Comparison of ENCODE assay signal across 10 cellular contexts in the genomic region with DNA sequence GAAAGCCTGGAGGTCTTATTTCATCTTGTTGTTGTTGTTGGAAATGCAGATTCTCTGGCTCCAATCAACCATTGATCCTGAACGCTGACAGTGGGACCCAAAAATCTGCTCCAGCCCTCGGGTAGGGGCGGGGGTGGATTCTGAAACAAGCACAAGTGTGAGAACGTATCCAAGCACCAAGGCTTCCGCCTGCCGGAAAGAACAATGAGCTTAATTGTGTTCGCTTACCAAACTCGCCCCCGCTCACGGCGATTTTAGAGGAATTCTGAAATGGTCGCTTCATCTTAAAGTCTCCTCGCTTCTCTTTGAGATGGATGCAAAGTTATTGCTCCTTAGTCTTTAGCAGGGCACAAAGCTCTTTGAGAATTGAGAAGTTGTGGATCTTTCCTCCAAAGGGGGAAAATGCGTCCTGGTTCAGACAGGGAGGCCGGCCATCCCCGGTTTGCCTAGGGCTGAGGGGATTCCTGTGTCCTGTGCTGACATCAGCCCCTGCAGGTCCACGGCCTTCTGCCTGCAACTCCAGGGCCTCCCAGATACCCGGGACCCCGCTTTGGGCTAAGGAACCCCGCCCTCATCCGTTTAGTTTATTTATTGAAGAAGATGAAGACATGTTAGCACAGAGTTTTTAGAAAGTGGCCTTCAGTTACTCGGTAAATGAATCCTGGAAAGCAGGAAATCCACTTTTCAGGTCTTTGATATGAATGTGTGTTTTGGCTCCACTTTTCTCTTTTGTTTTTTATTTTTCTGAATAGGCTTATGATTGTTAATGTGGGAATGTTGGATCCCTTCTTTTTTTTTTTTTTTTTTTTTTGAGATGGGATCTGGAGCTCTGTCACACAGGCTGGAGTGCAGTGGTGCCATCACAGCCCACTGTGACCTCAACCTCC.
A peak's percentile ranks its signal among the peaks of the same experiment; 100 is the strongest.
DNase-seq lines count a peak whose midpoint lies in the region; ATAC-seq and TF ChIP-seq lines count a peak whose summit lies in the region.
"Had no signal": no experiment of that assay in that cellular context is flagged by ENCODE, and none has a peak within 500 bp of the region (broad histone marks: within the 10 kb centered on the region; RNA-seq: fewer than 3 reads in every experiment).

No MANE protein-coding gene starts in this region.

- no peak overlapping the region for H3K4me3 Mint-ChIP-seq in WTC11
- H3K4me3 Mint-ChIP-seq in CD4-positive, alpha-beta memory T cell = peak overlapping the region in 1 of 8 donors; percentile 10
- H3K4me3 Mint-ChIP-seq: activated T-helper 1 cell treated with anti-CD3 and anti-CD28 coated beads, Interleukin-12 subunit alpha, Interleukin-12 subunit beta, Interleukin-2, Interleukin-4 antibody, amounts not matched to agents 30 ng/mL and 10 ng/mL and 1 ng/mL, durations not matched to agents 14 hours and 24 hours and 36 hours had no signal

- peaks cover 17% of the 10 kb centered on the region for H3K36me3 Mint-ChIP-seq in WTC11
- H3K36me3 Mint-ChIP-seq in CD4-positive, alpha-beta memory T cell = peaks cover 0 to 3% of the 10 kb centered on the region in 2 donors

- POLR2A ChIA-PET in WTC11 (lab: Charles Lee) (interaction anchor here (0.7 kb wide), 1 partner anchor 9 kb away, joined by 3 read pairs; no protein-coding TSS in a partner anchor), RWPE1 (lab: Yijun Ruan, JAX; ENCODE audit: low non-redundant PET) (no interaction called here)
- POLR2A ChIA-PET in CD4-positive, alpha-beta memory T cell (lab: Charles Lee; ENCODE audit: partially characterized antibody) = no interaction called here

- H3K27ac Mint-ChIP-seq in WTC11 = peak overlapping the region; percentile 72
- no peak overlapping the region for H3K27ac Mint-ChIP-seq in CD4-positive, alpha-beta memory T cell
- H3K27ac Mint-ChIP-seq: activated T-helper 1 cell treated with anti-CD3 and anti-CD28 coated beads, Interleukin-12 subunit alpha, Interleukin-12 subunit beta, Interleukin-2, Interleukin-4 antibody, amounts not matched to agents 30 ng/mL and 10 ng/mL and 1 ng/mL, durations not matched to agents 14 hours and 24 hours and 36 hours had no signal

- no peaks in the 10 kb centered on the region for H3K27me3 Mint-ChIP-seq in WTC11 (ENCODE audit: low read depth)
- peaks cover 3 to 5% of the 10 kb centered on the region in 2 donors for H3K27me3 Mint-ChIP-seq in CD4-positive, alpha-beta memory T cell

- no peaks in the 10 kb centered on the region for H3K9me3 ChIP-seq in thyroid gland
- no peaks in the 10 kb centered on the region for H3K9me3 ChIP-seq in CD4-positive, alpha-beta memory T cell (ENCODE audit: control insufficient read depth in 1 of 2, low read length in 2 of 2)

- CTCF ChIA-PET in WTC11 (lab: Charles Lee) = interaction anchor here (0.5 to 1.8 kb wide), 7 partner anchors 8 to 563 kb away, joined by 3 to 6 read pairs (median 4); a partner anchor contains a TSS
- CTCF ChIA-PET in RWPE1 (lab: Yijun Ruan, JAX) = interaction anchor here (0.6 kb wide), 1 partner anchor 36 kb away, joined by 4 read pairs; no protein-coding TSS in a partner anchor
- CTCF ChIA-PET in CD4-positive, alpha-beta memory T cell (lab: Charles Lee; ENCODE audit: partially characterized antibody) = no interaction called here

- TF ChIP-seq CTCF in WTC11 (IDR thresholded peaks at IDR 0.05) (no peak), fibroblast of mammary gland (conservative IDR thresholded peaks at IDR 0.05; ENCODE audit: control insufficient read depth, insufficient read depth, low read depth, low read length) (no peak), thyroid gland (IDR thresholded peaks at IDR 0.05) (no peak), RWPE1 (conservative IDR thresholded peaks at IDR 0.05; ENCODE audit: low read depth) (no peak)

- intact Hi-C loops in thyroid gland (cut with DNase I) = no loop called here
- intact Hi-C loops in CD4-positive, alpha-beta memory T cell (cut with micrococcal nuclease) = no loop called here

- H3K27me3 ChIP-seq in thyroid gland = no peaks in the 10 kb centered on the region
- no peaks in the 10 kb centered on the region for H3K27me3 ChIP-seq in CD4-positive, alpha-beta memory T cell (ENCODE audit: insufficient read depth, low read length)

- DNase-seq in WTC11 (ENCODE audit: low spot score) (peak; percentile 21), fibroblast of mammary gland (ENCODE audit: low read depth) (peak; percentile 16), midbrain (lab: John Stamatoyannopoulos, UW) (peak; percentile 35), thyroid gland (no peak), RWPE1 (ENCODE audit: low spot score) (no peak), NCI-H1092 (lab: John Stamatoyannopoulos, UW) (no peak)
- DNase-seq in CD4-positive, alpha-beta memory T cell = no peak
- DNase-seq: NCI-H187 had no signal

- peaks cover 53% of the 10 kb centered on the region for H3K4me1 Mint-ChIP-seq in WTC11
- peaks cover 0 to 5% (median under 1%) of the 10 kb centered on the region in 4 donors for H3K4me1 Mint-ChIP-seq in CD4-positive, alpha-beta memory T cell

- no peaks in the 10 kb centered on the region; the same call in 1 of the 2 replicates for H3K9me3 Mint-ChIP-seq in WTC11
- peaks cover 0 to 2% (median 0%) of the 10 kb centered on the region in 8 donors for H3K9me3 Mint-ChIP-seq in CD4-positive, alpha-beta memory T cell
- H3K9me3 Mint-ChIP-seq: activated T-helper 1 cell treated with anti-CD3 and anti-CD28 coated beads, Interleukin-12 subunit alpha, Interleukin-12 subunit beta, Interleukin-2, Interleukin-4 antibody, amounts not matched to agents 30 ng/mL and 10 ng/mL and 1 ng/mL, durations not matched to agents 14 hours and 24 hours and 36 hours had no signal

- no peaks in the 10 kb centered on the region for H3K36me3 ChIP-seq in thyroid gland
- H3K36me3 ChIP-seq in CD4-positive, alpha-beta memory T cell (ENCODE audit: insufficient read depth, low read length) = no peaks in the 10 kb centered on the region

- ATAC-seq in WTC11 = peak; percentile 43

- WGBS in thyroid gland, 2 donors = 57 to 64% methylated on average over 22 of the region's 22 CpGs

- H3K4me3 ChIP-seq in fibroblast of mammary gland (ENCODE audit: control insufficient read depth, low read depth, low read length) (no peak overlapping the region), thyroid gland (replicated peaks in 1 of 3) (no peak overlapping the region)
- H3K4me3 ChIP-seq in CD4-positive, alpha-beta memory T cell (ENCODE audit: low read length in 2 of 2) = no peak overlapping the region
- H3K4me3 ChIP-seq: coronary artery had no signal

- no peak for TF ChIP-seq POLR2A in thyroid gland (IDR thresholded peaks at IDR 0.05)

- H3K4me1 ChIP-seq in thyroid gland = peaks cover 10 to 15% of the 10 kb centered on the region in 2 donors
- peaks cover 8% of the 10 kb centered on the region for H3K4me1 ChIP-seq in CD4-positive, alpha-beta memory T cell (ENCODE audit: insufficient read depth, low read length)

- H3K27ac ChIP-seq in thyroid gland (peak overlapping the region; percentile 25 to 43 (median 31)), RWPE1 (no peak overlapping the region)
- no peak overlapping the region for H3K27ac ChIP-seq in CD4-positive, alpha-beta memory T cell (ENCODE audit: low read depth, low read length)

TF ChIP-seq in WTC11, 78 proteins besides CTCF, POLR2A, EP300 and RAD21 (continues in another document):
- TF ChIP-seq, protein P1, sequence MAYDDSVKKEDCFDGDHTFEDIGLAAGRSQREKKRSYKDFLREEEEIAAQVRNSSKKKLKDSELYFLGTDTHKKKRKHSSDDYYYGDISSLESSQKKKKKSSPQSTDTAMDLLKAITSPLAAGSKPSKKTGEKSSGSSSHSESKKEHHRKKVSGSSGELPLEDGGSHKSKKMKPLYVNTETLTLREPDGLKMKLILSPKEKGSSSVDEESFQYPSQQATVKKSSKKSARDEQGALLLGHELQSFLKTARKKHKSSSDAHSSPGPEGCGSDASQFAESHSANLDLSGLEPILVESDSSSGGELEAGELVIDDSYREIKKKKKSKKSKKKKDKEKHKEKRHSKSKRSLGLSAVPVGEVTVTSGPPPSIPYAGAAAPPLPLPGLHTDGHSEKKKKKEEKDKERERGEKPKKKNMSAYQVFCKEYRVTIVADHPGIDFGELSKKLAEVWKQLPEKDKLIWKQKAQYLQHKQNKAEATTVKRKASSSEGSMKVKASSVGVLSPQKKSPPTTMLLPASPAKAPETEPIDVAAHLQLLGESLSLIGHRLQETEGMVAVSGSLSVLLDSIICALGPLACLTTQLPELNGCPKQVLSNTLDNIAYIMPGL (CRISPR knock-in tag; IDR thresholded peaks at IDR 0.05) = no peak
- TF ChIP-seq, protein P2, sequence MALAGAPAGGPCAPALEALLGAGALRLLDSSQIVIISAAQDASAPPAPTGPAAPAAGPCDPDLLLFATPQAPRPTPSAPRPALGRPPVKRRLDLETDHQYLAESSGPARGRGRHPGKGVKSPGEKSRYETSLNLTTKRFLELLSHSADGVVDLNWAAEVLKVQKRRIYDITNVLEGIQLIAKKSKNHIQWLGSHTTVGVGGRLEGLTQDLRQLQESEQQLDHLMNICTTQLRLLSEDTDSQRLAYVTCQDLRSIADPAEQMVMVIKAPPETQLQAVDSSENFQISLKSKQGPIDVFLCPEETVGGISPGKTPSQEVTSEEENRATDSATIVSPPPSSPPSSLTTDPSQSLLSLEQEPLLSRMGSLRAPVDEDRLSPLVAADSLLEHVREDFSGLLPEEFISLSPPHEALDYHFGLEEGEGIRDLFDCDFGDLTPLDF (CRISPR knock-in tag; IDR thresholded peaks at IDR 0.05) = no peak
- TF ChIP-seq, protein P3, sequence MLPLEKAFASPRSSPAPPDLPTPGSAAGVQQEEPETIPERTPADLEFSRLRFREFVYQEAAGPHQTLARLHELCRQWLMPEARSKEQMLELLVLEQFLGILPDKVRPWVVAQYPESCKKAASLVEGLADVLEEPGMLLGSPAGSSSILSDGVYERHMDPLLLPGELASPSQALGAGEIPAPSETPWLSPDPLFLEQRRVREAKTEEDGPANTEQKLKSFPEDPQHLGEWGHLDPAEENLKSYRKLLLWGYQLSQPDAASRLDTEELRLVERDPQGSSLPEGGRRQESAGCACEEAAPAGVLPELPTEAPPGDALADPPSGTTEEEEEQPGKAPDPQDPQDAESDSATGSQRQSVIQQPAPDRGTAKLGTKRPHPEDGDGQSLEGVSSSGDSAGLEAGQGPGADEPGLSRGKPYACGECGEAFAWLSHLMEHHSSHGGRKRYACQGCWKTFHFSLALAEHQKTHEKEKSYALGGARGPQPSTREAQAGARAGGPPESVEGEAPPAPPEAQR (CRISPR knock-in tag; IDR thresholded peaks at IDR 0.05) = no peak

Comparison
In these comparisons a context has a peak if more than half of its experiments do, and no peak if none do; other contexts are left out.
1. DNase-seq: peak in WTC11 (single experiment), fibroblast of mammary gland (single experiment) and midbrain (single experiment); none in thyroid gland (0 of 2), RWPE1 (single experiment), NCI-H1092 (single experiment) and CD4-positive, alpha-beta memory T cell (0 of 5).
2. H3K27ac ChIP-seq: peak in thyroid gland (3 of 3); none in RWPE1 (single experiment) and CD4-positive, alpha-beta memory T cell (single experiment).